Comparison of ENCODE assay signal across 29 cellular contexts in the genomic region with DNA sequence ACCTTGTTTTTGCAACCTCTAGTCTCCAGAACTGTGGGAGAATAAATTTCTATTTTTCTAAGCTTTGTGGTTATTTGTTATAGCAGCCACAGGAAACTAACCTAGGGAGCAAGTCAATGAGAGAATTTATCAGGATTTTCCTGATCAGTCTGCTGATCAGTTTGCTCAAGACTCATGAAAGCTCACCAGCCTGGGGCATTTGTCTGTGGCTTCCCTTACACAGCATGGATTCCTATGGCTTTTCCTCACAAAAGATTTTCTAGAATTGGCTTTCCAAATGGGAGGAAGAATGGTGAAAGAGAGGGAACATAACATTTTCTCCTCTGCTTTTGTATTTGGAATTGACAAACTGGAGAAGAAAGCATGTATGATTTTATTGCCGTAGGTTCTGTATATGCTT.
"Had no signal": no experiment of that assay in that cellular context is flagged by ENCODE, and none has a peak within 500 bp of the region (broad histone marks: within the 10 kb centered on the region; RNA-seq: fewer than 3 reads in every experiment).

No MANE protein-coding gene starts in this region.

- H3K9ac ChIP-seq: parathyroid adenoma had no signal

- H3K27ac Mint-ChIP-seq: natural killer cell treated with Interleukin-12 subunit alpha and Interleukin-12 subunit beta and Interleukin-15 and Interleukin-18, amount 100 ng/mL, for 72 hours; nephron progenitor cell; progenitor cell of endocrine pancreas; stimulated activated naive B cell treated with anti-CD40 and anti-IgM and Interleukin-4, amounts not matched to agents 10 μg/mL and 1 μg/mL and 100 μg/mL, for 72 hours; stimulated activated naive CD8-positive, alpha-beta T cell treated with anti-CD3 and anti-CD28 coated beads, Interleukin-15, Interleukin-2, amounts not matched to agents 100 ng/mL and 50 ng/mL, for 24 hours had no signal

- H3K4me3 ChIP-seq: ovary, psoas muscle, right lobe of liver, sigmoid colon, stomach, thoracic aorta, thyroid gland, tibial nerve, upper lobe of left lung, vagina had no signal

- FAIRE-seq: small intestine, urothelium cell line had no signal

- DNase-seq: nephron progenitor cell; occipital lobe; ovary; posterior cingulate gyrus; psoas muscle; right cardiac atrium; right lobe of liver; sigmoid colon; small intestine; stimulated activated CD4-positive, alpha-beta T cell treated with anti-CD3 and anti-CD28 coated beads, Interleukin-15, amount 100 ng/mL, for 24 hours; stimulated activated CD4-positive, alpha-beta T cell treated with anti-CD3 and anti-CD28 coated beads, Interleukin-2, amount 100 ng/mL, for 24 hours; stimulated activated CD4-positive, alpha-beta T cell treated with anti-CD3 and anti-CD28 coated beads, Interleukin-2, amount 100 ng/mL, for 48 hours; stimulated activated CD4-positive, alpha-beta T cell treated with anti-CD3 and anti-CD28 coated beads, Interleukin-4, amount 100 ng/mL, for 24 hours; stimulated activated naive B cell treated with anti-CD40 and anti-IgM and Interleukin-4, amounts not matched to agents 10 μg/mL and 1 μg/mL and 100 μg/mL, for 72 hours; stimulated activated naive CD4-positive, alpha-beta T cell treated with Interleukin-2 at 50 U/mL for 16 hours; stomach; thyroid gland; trophoblast cell; upper lobe of left lung had no signal

- ATAC-seq: natural killer cell treated with Interleukin-12 subunit alpha and Interleukin-12 subunit beta and Interleukin-15 and Interleukin-18, amount 100 ng/mL, for 72 hours; psoas muscle; right cardiac atrium; right lobe of liver; stimulated activated effector memory CD8-positive, alpha-beta T cell treated with anti-CD3 and anti-CD28 coated beads, Interleukin-12 subunit alpha, Interleukin-12 subunit beta, amount 100 ng/mL, for 72 hours; stimulated activated naive B cell treated with anti-CD40 and anti-IgM and Interleukin-4, amounts not matched to agents 10 μg/mL and 1 μg/mL and 100 μg/mL, for 72 hours had no signal

- H3K27ac ChIP-seq: ovary, parathyroid adenoma, right lobe of liver, sigmoid colon, stomach, thoracic aorta, tibial nerve, upper lobe of left lung, vagina had no signal

- H3K9me3 Mint-ChIP-seq: natural killer cell treated with Interleukin-12 subunit alpha and Interleukin-12 subunit beta and Interleukin-15 and Interleukin-18, amount 100 ng/mL, for 72 hours; nephron progenitor cell; neural crest cell had no signal

- H3K79me2 ChIP-seq: parathyroid adenoma had no signal

- H3K4me1 ChIP-seq: parathyroid adenoma, right lobe of liver, vagina had no signal

- H2AFZ ChIP-seq: parathyroid adenoma had no signal

- H3K27me3 Mint-ChIP-seq: natural killer cell treated with Interleukin-12 subunit alpha and Interleukin-12 subunit beta and Interleukin-15 and Interleukin-18, amount 100 ng/mL, for 72 hours; progenitor cell of endocrine pancreas; stimulated activated naive B cell treated with anti-CD40 and anti-IgM and Interleukin-4, amounts not matched to agents 10 μg/mL and 1 μg/mL and 100 μg/mL, for 72 hours had no signal

- H3K4me3 Mint-ChIP-seq: natural killer cell treated with Interleukin-12 subunit alpha and Interleukin-12 subunit beta and Interleukin-15 and Interleukin-18, amount 100 ng/mL, for 72 hours; nephron progenitor cell; neural crest cell; stimulated activated effector memory CD8-positive, alpha-beta T cell treated with anti-CD3 and anti-CD28 coated beads, Interleukin-12 subunit alpha, Interleukin-12 subunit beta, amount 100 ng/mL, for 72 hours; stimulated activated naive B cell treated with anti-CD40 and anti-IgM and Interleukin-4, amounts not matched to agents 10 μg/mL and 1 μg/mL and 100 μg/mL, for 72 hours; stimulated activated naive CD8-positive, alpha-beta T cell treated with anti-CD3 and anti-CD28 coated beads, Interleukin-15, Interleukin-2, amounts not matched to agents 100 ng/mL and 50 ng/mL, for 24 hours had no signal

- H3K4me1 Mint-ChIP-seq: neural crest cell had no signal

- H3K36me3 ChIP-seq: ovary, thoracic aorta had no signal

- H3K27me3 ChIP-seq: right lobe of liver, sigmoid colon, stomach, thyroid gland, tibial nerve, upper lobe of left lung, vagina had no signal

- H3K9me3 ChIP-seq: ovary, psoas muscle, right lobe of liver, sigmoid colon, stomach, thoracic aorta, thyroid gland, tibial nerve, upper lobe of left lung, vagina had no signal
